Comparison of ENCODE assay signal across 8 cellular contexts in genomic region chr13:44142911-44143665, GRCh38.
DNase-seq lines count a peak whose midpoint lies in the region; TF ChIP-seq lines count a peak whose summit lies in the region.

No MANE protein-coding gene starts in this region.

- H3K4me3 ChIP-seq in PC-9: peak overlapping the region; percentile 63
- H3K4me3 ChIP-seq in epithelial cell of esophagus (ENCODE audit: low read length): peak overlapping the region; percentile 67
- H3K4me3 ChIP-seq in ovary: peak overlapping the region; percentile 53

- no peak for TF ChIP-seq EP300 in ovary (IDR thresholded peaks at IDR 0.05)

- POLR2A ChIA-PET in PC-9 (lab: Charles Lee; ENCODE audit: unreplicated experiment): interaction anchor here (0.6 to 0.7 kb wide), 3 partner anchors 8 to 65 kb away, joined by 3 to 5 read pairs (median 3); no protein-coding TSS in a partner anchor

- H3K9me2 ChIP-seq in PC-9 (ENCODE audit: insufficient read depth): no peaks in the 10 kb centered on the region

- no peak for TF ChIP-seq CTCF in PC-9 (conservative IDR thresholded peaks at IDR 0.05)
- no peak for TF ChIP-seq CTCF in epithelial cell of esophagus (IDR thresholded peaks at IDR 0.05; ENCODE audit: insufficient read depth, low read depth, low read length, missing control alignments)
- no peak for TF ChIP-seq CTCF in ovary (IDR thresholded peaks at IDR 0.05)

- H2AFZ ChIP-seq in PC-9: peak overlapping the region; percentile 77; the same call in 1 of the 2 replicates

- WGBS in ovary, 3 donors: 68 to 81% (median 72%) methylated on average over 4 of the region's 4 CpGs

- H3K36me3 ChIP-seq in PC-9 (ENCODE audit: low read depth): no peaks in the 10 kb centered on the region
- H3K36me3 ChIP-seq in ovary: no peaks in the 10 kb centered on the region

- H3K27me3 ChIP-seq in PC-9 (ENCODE audit: insufficient read depth, low read depth) (no peaks in the 10 kb centered on the region), ovary (no peaks in the 10 kb centered on the region)

- peak overlapping the region; percentile 81 for H3K4me2 ChIP-seq in PC-9

- H3F3A ChIP-seq in PC-9 (ENCODE audit: insufficient read depth, low read depth): peaks cover 27% of the 10 kb centered on the region; the same call in 1 of the 2 replicates

- TF ChIP-seq POLR2A in ovary (IDR thresholded peaks at IDR 0.05): no peak

- H3K9me3 ChIP-seq in PC-9 (ENCODE audit: insufficient read depth, low read depth): no peaks in the 10 kb centered on the region
- H3K9me3 ChIP-seq in ovary: no peaks in the 10 kb centered on the region

- peaks cover 20% of the 10 kb centered on the region for H3K4me1 ChIP-seq in PC-9 (replicated peaks; ENCODE audit: insufficient read depth)
- peaks cover 7% of the 10 kb centered on the region for H3K4me1 ChIP-seq in ovary (ENCODE audit: insufficient read depth)

- BruUV-seq in PC-9 (replicated peaks; lab: Mats Ljungman, UMichigan): no TSS peak

- H3K27ac ChIP-seq in PC-9: peak overlapping the region; percentile 95
- no peak overlapping the region for H3K27ac ChIP-seq in ovary

- no peaks in the 10 kb centered on the region for H4K20me1 ChIP-seq in PC-9 (ENCODE audit: insufficient read depth)

- intact Hi-C loops in PC-9 (cut with micrococcal nuclease; ENCODE audit: unreplicated experiment): loop anchor here (1.0 to 5.0 kb wide), 7 partner anchors 36 to 294 kb away; no protein-coding TSS in a partner anchor
- intact Hi-C loops in ovary (cut with DNase I): loop anchor here in 2 of 4 donors (5.0 to 10.0 kb wide), 3 partner anchors 92 to 294 kb away; no protein-coding TSS in a partner anchor

- H3K79me2 ChIP-seq in PC-9 (ENCODE audit: low read depth): no peaks in the 10 kb centered on the region

- DNase-seq in GM03348 (ENCODE audit: low spot score): peak; percentile 12
- DNase-seq in PC-9: peak; percentile 24 to 82
- DNase-seq in epithelial cell of esophagus (ENCODE audit: low read depth): peak; percentile 87
- no peak for DNase-seq in ovary
- DNase-seq in NCI-H1436 (lab: John Stamatoyannopoulos, UW): no peak
- DNase-seq in COR-L47 (lab: John Stamatoyannopoulos, UW): no peak
- no peak for DNase-seq in activated CD8-positive, alpha-beta memory T cell treated with anti-CD3 and anti-CD28 coated beads for 24 hours
- no peak for DNase-seq in nucleus accumbens (lab: John Stamatoyannopoulos, UW)

- CTCF ChIA-PET in PC-9 (lab: Charles Lee): no interaction called here

Comparison
In these comparisons a context has a peak if more than half of its experiments do, and no peak if none do; other contexts are left out.
1. DNase-seq: peak in GM03348 (single experiment), PC-9 (2 of 2) and epithelial cell of esophagus (single experiment); none in ovary (0 of 5), NCI-H1436 (single experiment), COR-L47 (single experiment), activated CD8-positive, alpha-beta memory T cell treated with anti-CD3 and anti-CD28 coated beads for 24 hours (single experiment) and nucleus accumbens (0 of 56).
2. Peak in every context shown above with its lines, with median percentiles within 50 percentile points of each other: H3K4me3 ChIP-seq.